In genomic region chr17:44322236-44322895, GRCh38 we compare ENCODE assay signal across 22 cellular contexts. TPM values are rescaled to one million over a fixed set of nuclear protein-coding genes. Genes with fewer than 3 reads are reported as not detected.
DNase-seq lines count a peak whose midpoint lies in the region; ATAC-seq, FAIRE-seq and TF ChIP-seq lines count a peak whose summit lies in the region.
"Had no signal": no experiment of that assay in that cellular context is flagged by ENCODE, and none has a peak within 500 bp of the region (broad histone marks: within the 10 kb centered on the region; RNA-seq: fewer than 3 reads in every experiment).

No MANE protein-coding gene starts in this region.

- H3K36me3 Mint-ChIP-seq in T-helper 2 cell treated with Interferon-gamma antibody and Interleukin-4, amounts not matched to agents 5 μg/mL and 100 μg/mL, for 36 hours (ENCODE audit: low read depth), result peaks cover 11% of the 10 kb centered on the region

- H3K27ac ChIP-seq in A549 (no peak overlapping the region), RWPE1 (peak overlapping the region; percentile 99)
- H3K27ac ChIP-seq: brain microvascular endothelial cell, colonic mucosa, left ventricle myocardium inferior, ovary, PC-9, upper lobe of left lung had no signal

- no peak for TF ChIP-seq EP300 in A549 (IDR thresholded peaks at IDR 0.05)

- no peak overlapping the region for H3K4me3 ChIP-seq in A549
- H3K4me3 ChIP-seq: colonic mucosa, GM12878, HAP-1, ovary, PC-9 had no signal

- peak overlapping the region; percentile 85; the same call in 1 of the 3 replicates for H3K4me2 ChIP-seq in A549

- H3K9me3 Mint-ChIP-seq in T-helper 2 cell treated with Interferon-gamma antibody and Interleukin-4, amounts not matched to agents 5 μg/mL and 100 μg/mL, for 36 hours, result no peaks in the 10 kb centered on the region

- TF ChIP-seq CTCF in A549 (IDR thresholded peaks at IDR 0.05), result no peak
- no peak for TF ChIP-seq CTCF in RWPE1 (conservative IDR thresholded peaks at IDR 0.05; ENCODE audit: low read depth)

- 97% methylated on average over 11 of the region's 11 CpGs for WGBS in A549 (ENCODE audit: missing lambda C conversion rate)

- H3K4me1 Mint-ChIP-seq in T-helper 2 cell treated with Interferon-gamma antibody and Interleukin-4, amounts not matched to agents 5 μg/mL and 100 μg/mL, for 36 hours (ENCODE audit: low read depth), result peaks cover 12% of the 10 kb centered on the region

- peak overlapping the region; percentile 38 for H3K4me3 Mint-ChIP-seq in T-helper 2 cell treated with Interferon-gamma antibody and Interleukin-4, amounts not matched to agents 5 μg/mL and 100 μg/mL, for 36 hours

- no peak for TF ChIP-seq POLR2A in A549 (IDR thresholded peaks at IDR 0.05; ENCODE audit: low read length)

- POLR2A ChIA-PET in A549 (lab: Yijun Ruan, JAX), result no interaction called here
- POLR2A ChIA-PET in RWPE1 (lab: Yijun Ruan, JAX; ENCODE audit: low non-redundant PET), result no interaction called here

- no peak for TF ChIP-seq RAD21 in A549 (conservative IDR thresholded peaks at IDR 0.05 in 1 of 2, IDR thresholded peaks at IDR 0.05 in 1 of 2)

- no peaks in the 10 kb centered on the region for H3K9me3 ChIP-seq in A549
- H3K9me3 ChIP-seq: colonic mucosa, HAP-1, left ventricle myocardium inferior, ovary, upper lobe of left lung had no signal

- FAIRE-seq in A549 (lab: Jason Lieb, UNC), result no peak
- FAIRE-seq: GM12878 had no signal

- no peak for ATAC-seq in A549
- no peak for ATAC-seq in HG02870 (IDR thresholded peaks at IDR 0.05; ENCODE audit: unreplicated experiment)
- ATAC-seq: GM12878 had no signal

- H3K27me3 Mint-ChIP-seq in T-helper 2 cell treated with Interferon-gamma antibody and Interleukin-4, amounts not matched to agents 5 μg/mL and 100 μg/mL, for 36 hours (ENCODE audit: low read depth), result peaks cover 3% of the 10 kb centered on the region

- DNase-seq in T-helper 2 cell treated with Interferon-gamma antibody and Interleukin-4, amounts not matched to agents 5 μg/mL and 100 μg/mL, for 36 hours (ENCODE audit: low spot score), result no peak
- DNase-seq in T-helper 2 cell, result no peak
- no peak for DNase-seq in A549 (ENCODE audit: low read depth in 1 of 2, low spot score in 1 of 2)
- no peak for DNase-seq in RWPE1 (ENCODE audit: low spot score)
- peak; percentile 47 for DNase-seq in islet precursor cell
- DNase-seq in NCI-H2171 (lab: John Stamatoyannopoulos, UW), result no peak
- DNase-seq in CD1c-positive myeloid dendritic cell (ENCODE audit: extremely low spot score), result no peak
- DNase-seq: activated CD4-positive, CD25-positive, alpha-beta regulatory T cell treated with anti-CD3 and anti-CD28 coated beads, Interleukin-2, amount 50 U/mL, for 72 hours; activated naive CD4-positive, alpha-beta T cell treated with anti-CD3 and anti-CD28 coated beads, Interleukin-2, amount 50 U/mL, for 16 hours; brain microvascular endothelial cell; colonic mucosa; left ventricle myocardium inferior; NCI-H1694 treated with DMSO at 0.1 percent for 48 hours; NCI-H748 treated with DMSO at 0.1 percent for 48 hours; ovary; PC-9; stimulated activated CD4-positive, alpha-beta T cell treated with anti-CD3 and anti-CD28 coated beads, Interleukin-2, amount 100 ng/mL, for 24 hours had no signal

- peaks cover 17% of the 10 kb centered on the region for H3K4me1 ChIP-seq in A549

- no peak overlapping the region for H3K27ac Mint-ChIP-seq in T-helper 2 cell treated with Interferon-gamma antibody and Interleukin-4, amounts not matched to agents 5 μg/mL and 100 μg/mL, for 36 hours

- CTCF ChIA-PET in A549 (lab: Yijun Ruan, JAX) (interaction anchor here (0.8 to 14.1 kb wide), 7 partner anchors 8 to 118 kb away, joined by 3 to 159 read pairs (median 4); no protein-coding TSS in a partner anchor), RWPE1 (lab: Yijun Ruan, JAX) (no interaction called here)

TF ChIP-seq in A549, 52 proteins besides CTCF, POLR2A, EP300 and RAD21:
- TF ChIP-seq CEBPB (IDR thresholded peaks at IDR 0.05), result no peak
- no peak for TF ChIP-seq POLR2AphosphoS2 (conservative IDR thresholded peaks at IDR 0.05; ENCODE audit: low read length)
- no peak for TF ChIP-seq CBX2 (IDR thresholded peaks at IDR 0.05; ENCODE audit: borderline replicate concordance, low read depth)
- no peak for TF ChIP-seq RCOR1 (IDR thresholded peaks at IDR 0.05; ENCODE audit: low read depth, low read length)
- TF ChIP-seq HOXB5 (CRISPR knock-in tag; IDR thresholded peaks at IDR 0.05), result no peak
- no peak for TF ChIP-seq RNF2 (IDR thresholded peaks at IDR 0.05; ENCODE audit: borderline replicate concordance, low read depth)
- TF ChIP-seq GATA3 (IDR thresholded peaks at IDR 0.05; ENCODE audit: borderline replicate concordance), result no peak
- TF ChIP-seq CHD4 (IDR thresholded peaks at IDR 0.05; ENCODE audit: borderline replicate concordance), result no peak
- TF ChIP-seq FOXS1 (CRISPR knock-in tag; IDR thresholded peaks at IDR 0.05), result no peak
- no peak for TF ChIP-seq JUNB (IDR thresholded peaks at IDR 0.05)
- no peak for TF ChIP-seq NFE2L2 (conservative IDR thresholded peaks at IDR 0.05; ENCODE audit: low read length)
- no peak for TF ChIP-seq KDM5A (IDR thresholded peaks at IDR 0.05)
- TF ChIP-seq EHMT2 (IDR thresholded peaks at IDR 0.05; ENCODE audit: low read depth), result no peak
- TF ChIP-seq ELK1 (IDR thresholded peaks at IDR 0.05; ENCODE audit: low read depth, low read length), result no peak
- no peak for TF ChIP-seq MAFK (IDR thresholded peaks at IDR 0.05; ENCODE audit: partially characterized antibody)
- no peak for TF ChIP-seq JUN (IDR thresholded peaks at IDR 0.05)
- no peak for TF ChIP-seq CBX8 (IDR thresholded peaks at IDR 0.05)
- no peak for TF ChIP-seq MAZ (IDR thresholded peaks at IDR 0.05; ENCODE audit: borderline replicate concordance, low read depth, low read length)
- no peak for TF ChIP-seq RARB (CRISPR knock-in tag; IDR thresholded peaks at IDR 0.05)
- no peak for TF ChIP-seq HDAC2 (IDR thresholded peaks at IDR 0.05)

RNA-seq across cellular contexts. Expression of gene SLC25A39, which starts 2.3 kb away (rescaled TPM):
- polyA plus RNA-seq in A549 (2011; rRNA removed) (80.9 and 90.1 TPM in 2 replicates), A549 (2017; fragmentation: RNase III; extraction: RNeasy Plus Mini Kit Qiagen cat#74134 plus additional on column Dnase treatment) (147 to 154 TPM (median 150 TPM) in 3 replicates)
- polyA plus RNA-seq in A549 (2012; cell fraction: cytosol; rRNA removed), result 288 and 335 TPM in 2 replicates
- 507 and 616 TPM in 2 replicates for polyA plus RNA-seq in A549 (2012; cell fraction: nucleus; rRNA removed)
- polyA minus RNA-seq in A549 (2011; rRNA and poly(A)+ RNA removed), result 62.5 and 70.8 TPM in 2 replicates

RNA-seq across cellular contexts. Expression of gene RUNDC3A, which starts 14.0 kb away (rescaled TPM):
- polyA plus RNA-seq in A549 (2011; rRNA removed), result 0.45 and 0.57 TPM in 2 replicates
- 0.52 and 0.62 TPM in 2 replicates for polyA plus RNA-seq in A549 (2012; cell fraction: cytosol; rRNA removed)
- 1.4 and 1.8 TPM in 2 replicates for polyA plus RNA-seq in A549 (2012; cell fraction: nucleus; rRNA removed)
- 0.21 to 0.48 TPM (median 0.22 TPM) in 3 replicates for polyA plus RNA-seq in A549 (2017; fragmentation: RNase III; extraction: RNeasy Plus Mini Kit Qiagen cat#74134 plus additional on column Dnase treatment)
- polyA minus RNA-seq in A549 (2011; rRNA and poly(A)+ RNA removed), result 0.33 and 0.54 TPM in 2 replicates

RNA-seq across cellular contexts. Expression of gene GRN, which starts 22.7 kb away (rescaled TPM):
- polyA plus RNA-seq in A549 (2011; rRNA removed) (111 and 147 TPM in 2 replicates), A549 (2017; fragmentation: RNase III; extraction: RNeasy Plus Mini Kit Qiagen cat#74134 plus additional on column Dnase treatment) (146 to 198 TPM (median 197 TPM) in 3 replicates)
- polyA plus RNA-seq in A549 (2012; cell fraction: cytosol; rRNA removed), result 216 and 242 TPM in 2 replicates
- polyA plus RNA-seq in A549 (2012; cell fraction: nucleus; rRNA removed), result 645 and 899 TPM in 2 replicates
- 81.3 and 100 TPM in 2 replicates for polyA minus RNA-seq in A549 (2011; rRNA and poly(A)+ RNA removed)

RNA-seq across cellular contexts. Expression of gene FAM171A2, which starts 41.3 kb away (rescaled TPM):
- polyA plus RNA-seq in A549 (2011; rRNA removed), result 1.8 and 2.7 TPM in 2 replicates
- 3.2 and 6.0 TPM in 2 replicates for polyA plus RNA-seq in A549 (2012; cell fraction: cytosol; rRNA removed)
- polyA plus RNA-seq in A549 (2012; cell fraction: nucleus; rRNA removed), result 7.2 and 9.5 TPM in 2 replicates
- 3.0 to 4.2 TPM (median 3.9 TPM) in 3 replicates for polyA plus RNA-seq in A549 (2017; fragmentation: RNase III; extraction: RNeasy Plus Mini Kit Qiagen cat#74134 plus additional on column Dnase treatment)
- 1.6 and 3.5 TPM in 2 replicates for polyA minus RNA-seq in A549 (2011; rRNA and poly(A)+ RNA removed)

RNA-seq across cellular contexts. Expression of gene SLC4A1, which starts 54.4 kb away (rescaled TPM):
- polyA plus RNA-seq in A549 (2011; rRNA removed) (0.03 TPM in 1 of 2 replicates, not detected in the other), A549 (2017; fragmentation: RNase III; extraction: RNeasy Plus Mini Kit Qiagen cat#74134 plus additional on column Dnase treatment) (not detected in 3 replicates)
- 0.01 TPM in 1 of 2 replicates, not detected in the other for polyA plus RNA-seq in A549 (2012; cell fraction: cytosol; rRNA removed)
- 0.02 and 0.21 TPM in 2 replicates for polyA plus RNA-seq in A549 (2012; cell fraction: nucleus; rRNA removed)
- polyA minus RNA-seq in A549 (2011; rRNA and poly(A)+ RNA removed), result not detected in 2 replicates
- polyA plus RNA-seq: BJ, ovary had no signal
